1 cellular context compared by ENCODE assay signal in the genomic region with DNA sequence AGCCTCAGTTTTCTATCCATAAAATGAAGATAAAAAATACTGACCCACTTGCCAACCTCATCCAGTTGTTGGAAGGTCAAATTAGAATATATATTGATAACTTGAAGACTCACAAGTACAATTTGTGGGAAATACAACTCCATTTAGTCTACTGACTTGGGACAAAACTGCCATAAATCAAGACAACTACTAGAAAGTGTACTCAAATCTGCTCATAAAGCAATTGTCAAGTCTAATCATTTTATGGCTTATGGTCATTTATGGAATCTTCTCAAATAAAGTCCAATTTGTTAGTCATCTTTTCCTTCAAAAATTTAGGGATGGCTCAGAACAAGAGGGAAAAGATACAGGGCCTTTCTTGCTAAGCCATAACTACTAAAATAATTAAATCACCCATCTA.
TF ChIP-seq lines count a peak whose summit lies in the region.

No MANE protein-coding gene starts in this region.

TF ChIP-seq in SK-N-SH treated with all-trans-retinoic acid at 6 μM for 48 hours, 23 proteins besides CTCF, POLR2A, EP300 and RAD21 (continued from another document):
- TF ChIP-seq ISL1 (CRISPR knock-in tag; IDR thresholded peaks at IDR 0.05): no peak
- no peak for TF ChIP-seq GLIS3 (CRISPR knock-in tag; IDR thresholded peaks at IDR 0.05)
- no peak for TF ChIP-seq SNAI2 (CRISPR knock-in tag; IDR thresholded peaks at IDR 0.05)
- TF ChIP-seq RARB (CRISPR knock-in tag; IDR thresholded peaks at IDR 0.05): no peak
- TF ChIP-seq PPARA (CRISPR knock-in tag; IDR thresholded peaks at IDR 0.05; ENCODE audit: borderline replicate concordance): no peak
- TF ChIP-seq, protein P1, sequence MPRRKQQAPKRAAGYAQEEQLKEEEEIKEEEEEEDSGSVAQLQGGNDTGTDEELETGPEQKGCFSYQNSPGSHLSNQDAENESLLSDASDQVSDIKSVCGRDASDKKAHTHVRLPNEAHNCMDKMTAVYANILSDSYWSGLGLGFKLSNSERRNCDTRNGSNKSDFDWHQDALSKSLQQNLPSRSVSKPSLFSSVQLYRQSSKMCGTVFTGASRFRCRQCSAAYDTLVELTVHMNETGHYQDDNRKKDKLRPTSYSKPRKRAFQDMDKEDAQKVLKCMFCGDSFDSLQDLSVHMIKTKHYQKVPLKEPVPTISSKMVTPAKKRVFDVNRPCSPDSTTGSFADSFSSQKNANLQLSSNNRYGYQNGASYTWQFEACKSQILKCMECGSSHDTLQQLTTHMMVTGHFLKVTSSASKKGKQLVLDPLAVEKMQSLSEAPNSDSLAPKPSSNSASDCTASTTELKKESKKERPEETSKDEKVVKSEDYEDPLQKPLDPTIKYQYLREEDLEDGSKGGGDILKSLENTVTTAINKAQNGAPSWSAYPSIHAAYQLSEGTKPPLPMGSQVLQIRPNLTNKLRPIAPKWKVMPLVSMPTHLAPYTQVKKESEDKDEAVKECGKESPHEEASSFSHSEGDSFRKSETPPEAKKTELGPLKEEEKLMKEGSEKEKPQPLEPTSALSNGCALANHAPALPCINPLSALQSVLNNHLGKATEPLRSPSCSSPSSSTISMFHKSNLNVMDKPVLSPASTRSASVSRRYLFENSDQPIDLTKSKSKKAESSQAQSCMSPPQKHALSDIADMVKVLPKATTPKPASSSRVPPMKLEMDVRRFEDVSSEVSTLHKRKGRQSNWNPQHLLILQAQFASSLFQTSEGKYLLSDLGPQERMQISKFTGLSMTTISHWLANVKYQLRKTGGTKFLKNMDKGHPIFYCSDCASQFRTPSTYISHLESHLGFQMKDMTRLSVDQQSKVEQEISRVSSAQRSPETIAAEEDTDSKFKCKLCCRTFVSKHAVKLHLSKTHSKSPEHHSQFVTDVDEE (CRISPR knock-in tag; IDR thresholded peaks at IDR 0.05): no peak
- TF ChIP-seq BACH2 (CRISPR knock-in tag; IDR thresholded peaks at IDR 0.05; ENCODE audit: borderline replicate concordance): no peak
TF ChIP-seq in SK-N-SH treated with all-trans-retinoic acid at 6 μM for 48 hours: peak in this region for 0.
